ENCODE assay signal across 23 cellular contexts in the genomic region with DNA sequence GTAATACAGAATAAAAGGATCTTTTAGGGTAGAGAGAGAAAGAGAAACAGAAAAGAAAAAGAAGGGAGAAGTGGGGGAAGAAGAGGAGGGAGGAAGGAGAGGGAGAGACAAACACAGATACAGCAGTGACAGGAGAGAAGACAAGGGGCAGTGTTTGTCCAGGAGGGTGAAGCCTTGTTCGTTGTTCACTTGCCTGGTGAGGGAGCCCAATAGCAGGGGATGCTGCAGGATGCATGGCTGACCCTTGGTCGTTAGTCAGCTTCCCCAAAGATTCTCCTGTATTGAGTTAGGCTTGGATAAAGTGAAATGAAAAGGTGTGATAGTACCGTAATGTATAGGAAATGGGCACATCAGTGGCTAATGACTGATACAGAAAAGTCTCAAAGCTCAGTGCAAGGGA.
DNase-seq lines count a peak whose midpoint lies in the region; ATAC-seq and TF ChIP-seq lines count a peak whose summit lies in the region.
"Had no signal": no experiment of that assay in that cellular context is flagged by ENCODE, and none has a peak within 500 bp of the region (broad histone marks: within the 10 kb centered on the region; RNA-seq: fewer than 3 reads in every experiment).

No MANE protein-coding gene starts in this region.

- H3K4me1 Mint-ChIP-seq in CD4-positive, alpha-beta memory T cell = peaks cover 36 to 63% (median 50%) of the 10 kb centered on the region in 4 donors
- H3K4me1 Mint-ChIP-seq: naive B cell had no signal

- no peaks in the 10 kb centered on the region for H3F3A ChIP-seq in PC-9 (ENCODE audit: insufficient read depth, low read depth)

- in situ Hi-C loops in SK-MEL-5 (cut with HindIII; ENCODE audit: low pct_unique_long_range_greater_than_20kb, low sequenced_read_pairs) = no loop called here

- H3K36me3 ChIP-seq in BE2C = no peaks in the 10 kb centered on the region
- H3K36me3 ChIP-seq in CD4-positive, alpha-beta memory T cell (ENCODE audit: insufficient read depth, low read length) = peaks cover 3% of the 10 kb centered on the region
- H3K36me3 ChIP-seq in PC-9 (ENCODE audit: low read depth) = no peaks in the 10 kb centered on the region
- H3K36me3 ChIP-seq: colonic mucosa, right atrium auricular region, spleen, thoracic aorta had no signal

- H3K4me1 ChIP-seq in BE2C (peaks cover 3% of the 10 kb centered on the region), PC-9 (replicated peaks; ENCODE audit: insufficient read depth) (no peaks in the 10 kb centered on the region)
- peaks cover 4% of the 10 kb centered on the region for H3K4me1 ChIP-seq in CD4-positive, alpha-beta memory T cell (ENCODE audit: insufficient read depth, low read length)
- H3K4me1 ChIP-seq: colonic mucosa, right atrium auricular region, spleen had no signal

- H3K79me2 ChIP-seq in PC-9 (ENCODE audit: low read depth) = no peaks in the 10 kb centered on the region

- no peak overlapping the region for H2AFZ ChIP-seq in PC-9

- H3K27ac Mint-ChIP-seq in CD4-positive, alpha-beta memory T cell = peak overlapping the region in 5 of 7 donors; percentile 4 to 44 (median 26)
- H3K27ac Mint-ChIP-seq: activated T-helper 1 cell treated with anti-CD3 and anti-CD28 coated beads, Interleukin-12 subunit alpha, Interleukin-12 subunit beta, Interleukin-2, Interleukin-4 antibody, amounts not matched to agents 30 ng/mL and 10 ng/mL and 1 ng/mL, durations not matched to agents 14 hours and 24 hours and 36 hours; brain; naive B cell had no signal

- H3K4me3 ChIP-seq in BE2C (ENCODE audit: low read depth, low read length) (no peak overlapping the region), PC-9 (no peak overlapping the region)
- H3K4me3 ChIP-seq in CD4-positive, alpha-beta memory T cell (ENCODE audit: low read length in 2 of 2) = no peak overlapping the region
- H3K4me3 ChIP-seq: colonic mucosa, right atrium auricular region, spleen, thoracic aorta had no signal

- H3K4me2 ChIP-seq in PC-9 = no peak overlapping the region

- H3K36me3 Mint-ChIP-seq in CD4-positive, alpha-beta memory T cell = peaks cover 33 to 49% of the 10 kb centered on the region in 2 donors
- H3K36me3 Mint-ChIP-seq: brain, naive B cell had no signal

- H3K27me3 ChIP-seq in BE2C (no peaks in the 10 kb centered on the region), PC-9 (ENCODE audit: insufficient read depth, low read depth) (no peaks in the 10 kb centered on the region)
- H3K27me3 ChIP-seq in CD4-positive, alpha-beta memory T cell (ENCODE audit: insufficient read depth, low read length) = no peaks in the 10 kb centered on the region
- H3K27me3 ChIP-seq: colonic mucosa, right atrium auricular region, spleen had no signal

- H4K20me1 ChIP-seq in PC-9 (ENCODE audit: insufficient read depth) = no peaks in the 10 kb centered on the region

- H3K4me3 Mint-ChIP-seq in CD4-positive, alpha-beta memory T cell = no peak overlapping the region
- H3K4me3 Mint-ChIP-seq: activated T-helper 1 cell treated with anti-CD3 and anti-CD28 coated beads, Interleukin-12 subunit alpha, Interleukin-12 subunit beta, Interleukin-2, Interleukin-4 antibody, amounts not matched to agents 30 ng/mL and 10 ng/mL and 1 ng/mL, durations not matched to agents 14 hours and 24 hours and 36 hours; brain; naive B cell had no signal

- no peak overlapping the region for H3K27ac ChIP-seq in CD4-positive, alpha-beta memory T cell (ENCODE audit: low read depth, low read length)
- H3K27ac ChIP-seq in PC-9 = no peak overlapping the region
- H3K27ac ChIP-seq: colonic mucosa, right atrium auricular region, spleen, thoracic aorta had no signal

- POLR2A ChIA-PET in CD4-positive, alpha-beta memory T cell (lab: Charles Lee; ENCODE audit: partially characterized antibody) = no interaction called here
- POLR2A ChIA-PET in PC-9 (lab: Charles Lee; ENCODE audit: unreplicated experiment) = interaction anchor here (0.7 kb wide), 1 partner anchor 8 kb away, joined by 8 read pairs; no protein-coding TSS in a partner anchor

- no peaks in the 10 kb centered on the region for H3K27me3 Mint-ChIP-seq in CD4-positive, alpha-beta memory T cell

- DNase-seq in BE2C (peak; percentile 20), SK-MEL-5 (ENCODE audit: low read depth, low spot score) (peak; percentile 40), iPS-NIHi7 (ENCODE audit: extremely low spot score) (peak; percentile 47), PC-9 (no peak)
- no peak for DNase-seq in CD4-positive, alpha-beta memory T cell
- DNase-seq: activated CD4-positive, alpha-beta T cell treated with anti-CD3 and anti-CD28 coated beads for 1 hour; activated CD8-positive, alpha-beta memory T cell treated with anti-CD3 and anti-CD28 coated beads for 24 hours; colonic mucosa; DMS79; kidney glomerular epithelial cell; mammary epithelial cell; naive B cell; NCI-H1105; NCI-H2081; spleen; stimulated activated CD4-positive, alpha-beta T cell treated with anti-CD3 and anti-CD28 coated beads, Interleukin-4, amount 100 ng/mL, for 1 hour; stimulated activated naive CD4-positive, alpha-beta T cell had no signal

- H3K9me3 ChIP-seq in BE2C (no peaks in the 10 kb centered on the region), PC-9 (ENCODE audit: insufficient read depth, low read depth) (no peaks in the 10 kb centered on the region)
- no peaks in the 10 kb centered on the region for H3K9me3 ChIP-seq in CD4-positive, alpha-beta memory T cell (ENCODE audit: control insufficient read depth in 1 of 2, low read length in 2 of 2)
- H3K9me3 ChIP-seq: colonic mucosa, right atrium auricular region, spleen, thoracic aorta had no signal

- CTCF ChIA-PET in CD4-positive, alpha-beta memory T cell (lab: Charles Lee; ENCODE audit: partially characterized antibody) = interaction anchor here (1.2 to 1.8 kb wide), 2 partner anchors 9 to 10 kb away, joined by 3 to 4 read pairs; no protein-coding TSS in a partner anchor
- CTCF ChIA-PET in PC-9 (lab: Charles Lee) = no interaction called here

- ATAC-seq in GM19324 (IDR thresholded peaks at IDR 0.05; ENCODE audit: low FRiP score, unreplicated experiment) (no peak), HG03159 (IDR thresholded peaks at IDR 0.05; ENCODE audit: unreplicated experiment) (no peak)

- no TSS peak for BruUV-seq in PC-9 (replicated peaks; lab: Mats Ljungman, UMichigan)

- no peaks in the 10 kb centered on the region for H3K9me3 Mint-ChIP-seq in CD4-positive, alpha-beta memory T cell
- H3K9me3 Mint-ChIP-seq: activated T-helper 1 cell treated with anti-CD3 and anti-CD28 coated beads, Interleukin-12 subunit alpha, Interleukin-12 subunit beta, Interleukin-2, Interleukin-4 antibody, amounts not matched to agents 30 ng/mL and 10 ng/mL and 1 ng/mL, durations not matched to agents 14 hours and 24 hours and 36 hours; brain; naive B cell had no signal

- H3K9me2 ChIP-seq in PC-9 (ENCODE audit: insufficient read depth) = no peaks in the 10 kb centered on the region

- TF ChIP-seq CTCF in BE2C (IDR thresholded peaks at IDR 0.05; ENCODE audit: low read depth, low read length) = peak; percentile 46
- TF ChIP-seq CTCF in PC-9 (conservative IDR thresholded peaks at IDR 0.05) = no peak

- intact Hi-C loops in CD4-positive, alpha-beta memory T cell (cut with micrococcal nuclease) = no loop called here
- intact Hi-C loops in PC-9 (cut with micrococcal nuclease; ENCODE audit: unreplicated experiment) = no loop called here

Comparison
In these comparisons a context has a peak if more than half of its experiments do, and no peak if none do; other contexts are left out.
1. DNase-seq: peak in BE2C (single experiment), SK-MEL-5 (single experiment) and iPS-NIHi7 (single experiment); none in CD4-positive, alpha-beta memory T cell (0 of 5) and PC-9 (0 of 2).